In genomic region chr9:37902804-37903580, GRCh38 we compare ENCODE assay signal across 8 cellular contexts.
DNase-seq lines count a peak whose midpoint lies in the region; ATAC-seq and TF ChIP-seq lines count a peak whose summit lies in the region.

No MANE protein-coding gene starts in this region.

- peak overlapping the region; percentile 87 for H3K27ac ChIP-seq in C4-2B
- no peak overlapping the region for H3K27ac ChIP-seq in HUES6 (ENCODE audit: low read depth, low read length)

- H3K4me1 ChIP-seq in HUES6 (ENCODE audit: control insufficient read depth, insufficient read depth, low read length), result peaks cover 15% of the 10 kb centered on the region

- H3K4me1 Mint-ChIP-seq in activated naive CD4-positive, alpha-beta T cell treated with anti-CD3 and anti-CD28 coated beads, Interleukin-2, amount 50 U/mL, for 24 hours, result peaks cover 18% of the 10 kb centered on the region
- peaks cover 16% of the 10 kb centered on the region for H3K4me1 Mint-ChIP-seq in stimulated activated memory B cell treated with anti-CD40 and anti-IgM and Interleukin-4, amounts not matched to agents 10 μg/mL and 1 μg/mL and 100 μg/mL, for 72 hours

- no peaks in the 10 kb centered on the region for H3K27me3 Mint-ChIP-seq in activated naive CD4-positive, alpha-beta T cell treated with anti-CD3 and anti-CD28 coated beads, Interleukin-2, amount 50 U/mL, for 24 hours
- no peaks in the 10 kb centered on the region for H3K27me3 Mint-ChIP-seq in stimulated activated memory B cell treated with anti-CD40 and anti-IgM and Interleukin-4, amounts not matched to agents 10 μg/mL and 1 μg/mL and 100 μg/mL, for 72 hours

- H3K4me3 Mint-ChIP-seq in activated naive CD4-positive, alpha-beta T cell treated with anti-CD3 and anti-CD28 coated beads, Interleukin-2, amount 50 U/mL, for 24 hours, result peak overlapping the region; percentile 89
- H3K4me3 Mint-ChIP-seq in stimulated activated memory B cell treated with anti-CD40 and anti-IgM and Interleukin-4, amounts not matched to agents 10 μg/mL and 1 μg/mL and 100 μg/mL, for 72 hours, result peak overlapping the region; percentile 97

- no peaks in the 10 kb centered on the region for H3K36me3 Mint-ChIP-seq in activated naive CD4-positive, alpha-beta T cell treated with anti-CD3 and anti-CD28 coated beads, Interleukin-2, amount 50 U/mL, for 24 hours
- peaks cover 11% of the 10 kb centered on the region for H3K36me3 Mint-ChIP-seq in stimulated activated memory B cell treated with anti-CD40 and anti-IgM and Interleukin-4, amounts not matched to agents 10 μg/mL and 1 μg/mL and 100 μg/mL, for 72 hours

- no peaks in the 10 kb centered on the region for H3K9me3 ChIP-seq in HUES6 (ENCODE audit: control insufficient read depth, insufficient read depth, low read depth, low read length)
- H3K9me3 ChIP-seq in iPS-18c (ENCODE audit: control insufficient read depth, insufficient read depth, low read length), result no peaks in the 10 kb centered on the region

- intact Hi-C loops in head of caudate nucleus (cut with DNase I), result loop anchor here (10.0 kb wide), 2 partner anchors 252 to 418 kb away; partner anchors contain the start of gene POLR1E

- peak; percentile 9 for ATAC-seq in GM19023 (IDR thresholded peaks at IDR 0.05; ENCODE audit: unreplicated experiment)
- ATAC-seq in stimulated activated memory B cell treated with anti-CD40 and anti-IgM and Interleukin-4, amounts not matched to agents 10 μg/mL and 1 μg/mL and 100 μg/mL, for 72 hours, result peak; percentile 3

- DNase-seq in 8988T (no peak), head of caudate nucleus (no peak)

- H3K9ac ChIP-seq in HUES6 (ENCODE audit: low read length), result peak overlapping the region; percentile 67

- no peaks in the 10 kb centered on the region for H3K9me3 Mint-ChIP-seq in activated naive CD4-positive, alpha-beta T cell treated with anti-CD3 and anti-CD28 coated beads, Interleukin-2, amount 50 U/mL, for 24 hours
- no peaks in the 10 kb centered on the region for H3K9me3 Mint-ChIP-seq in stimulated activated memory B cell treated with anti-CD40 and anti-IgM and Interleukin-4, amounts not matched to agents 10 μg/mL and 1 μg/mL and 100 μg/mL, for 72 hours

- peak overlapping the region; percentile 83 for H3K27ac Mint-ChIP-seq in activated naive CD4-positive, alpha-beta T cell treated with anti-CD3 and anti-CD28 coated beads, Interleukin-2, amount 50 U/mL, for 24 hours
- peak overlapping the region; percentile 95 for H3K27ac Mint-ChIP-seq in stimulated activated memory B cell treated with anti-CD40 and anti-IgM and Interleukin-4, amounts not matched to agents 10 μg/mL and 1 μg/mL and 100 μg/mL, for 72 hours

- H3K4me3 ChIP-seq in HUES6 (ENCODE audit: low read depth, low read length) (peak overlapping the region; percentile 94), iPS-18c (ENCODE audit: insufficient read depth, low read depth, low read length) (peak overlapping the region; percentile 85)

- H3K36me3 ChIP-seq in HUES6 (ENCODE audit: control insufficient read depth, insufficient read depth, low read length), result peaks cover 9% of the 10 kb centered on the region

- no peak for TF ChIP-seq CTCF in C4-2B (conservative IDR thresholded peaks at IDR 0.05)

- no peaks in the 10 kb centered on the region; the same call in 1 of the 2 replicates for H3K27me3 ChIP-seq in HUES6 (ENCODE audit: control insufficient read depth, insufficient read depth, low read length)
